7 cellular contexts compared by ENCODE assay signal in genomic region chr9:101311759-101312420, GRCh38.
DNase-seq lines count a peak whose midpoint lies in the region; ATAC-seq lines count a peak whose summit lies in the region.

No MANE protein-coding gene starts in this region.

- peak; percentile 24 for DNase-seq in GDM1 (lab: John Stamatoyannopoulos, UW)
- peak; percentile 86 for DNase-seq in NCI-H510A treated with DMSO at 0.1 percent for 48 hours (lab: John Stamatoyannopoulos, UW)
- peak; percentile 68 for DNase-seq in amniotic stem cell (lab: John Stamatoyannopoulos, UW)
- peak; percentile 62 for DNase-seq in iPS-NIHi11 (ENCODE audit: low spot score)
- DNase-seq in superior temporal gyrus (ENCODE audit: extremely low spot score) = peak; percentile 98

- ATAC-seq in GM21390 (IDR thresholded peaks at IDR 0.05; ENCODE audit: unreplicated experiment) = peak; percentile 86
- ATAC-seq in HG03571 (IDR thresholded peaks at IDR 0.05; ENCODE audit: unreplicated experiment) = peak; percentile 86

Comparison
In these comparisons a context has a peak if more than half of its experiments do, and no peak if none do; other contexts are left out.
1. Peak in every context shown above with its lines: DNase-seq and ATAC-seq.
2. DNase-seq: peak in every context shown above with its lines; median percentile 98 in superior temporal gyrus; 86 in NCI-H510A treated with DMSO at 0.1 percent for 48 hours; 68 in amniotic stem cell; 62 in iPS-NIHi11; 24 in GDM1.